ENCODE assay signal across 8 cellular contexts in genomic region chr2:16617282-16618266, GRCh38. TPM values are rescaled to one million over a fixed set of nuclear protein-coding genes. Genes with fewer than 3 reads are reported as not detected.
DNase-seq lines count a peak whose midpoint lies in the region; ATAC-seq, FAIRE-seq and TF ChIP-seq lines count a peak whose summit lies in the region.

No MANE protein-coding gene starts in this region.

- no peak for TF ChIP-seq POLR2A in GM12878 (IDR thresholded peaks at IDR 0.05; ENCODE audit: low read depth, low read length)

- CTCF ChIA-PET in GM12878 (lab: Yijun Ruan, JAX), result interaction anchor here (0.7 to 10.3 kb wide), 8 partner anchors 9 to 139 kb away, joined by 3 to 83 read pairs (median 4); no protein-coding TSS in a partner anchor

- no peaks in the 10 kb centered on the region for H3K4me1 ChIP-seq in GM12878 (ENCODE audit: control insufficient read depth, insufficient read depth, low read length)

- SMC1A ChIA-PET in GM12878 (lab: Charles Lee; ENCODE audit: uncharacterized antibody, unreplicated experiment), result interaction anchor here (0.6 to 7.7 kb wide), 15 partner anchors 10 to 139 kb away, joined by 3 to 56 read pairs (median 3); no protein-coding TSS in a partner anchor

- TF ChIP-seq EP300 in GM12878 (IDR thresholded peaks at IDR 0.05; ENCODE audit: borderline replicate concordance in 1 of 2, control insufficient read depth in 1 of 2, low read depth in 2 of 2, low read length in 2 of 2), result no peak

- H3K4me3 ChIP-seq in HL-60 (replicated peaks; ENCODE audit: insufficient read depth, low read length) (no peak overlapping the region), GM12878 (no peak overlapping the region)

- intact Hi-C loops in GM12878 (cut with micrococcal nuclease; ENCODE audit: unreplicated experiment), result loop anchor here (10.0 kb wide), 1 partner anchor 287 kb away; no protein-coding TSS in a partner anchor

- DNase-seq in HL-60 (ENCODE audit: low read depth in 1 of 2, low spot score in 1 of 2) (no peak), GM12878 (ENCODE audit: low read depth, low spot score) (no peak), left kidney (ENCODE audit: low read depth, low spot score) (peak; percentile 75), T-helper 2 cell (no peak)
- DNase-seq in NK-92 treated with Interleukin-12 subunit alpha and Interleukin-12 subunit beta, amount 100 ng/mL, for 24 hours (lab: John Stamatoyannopoulos, UW), result no peak

- no peak overlapping the region for H3K4me2 ChIP-seq in GM12878 (ENCODE audit: control insufficient read depth, insufficient read depth)

- no peak overlapping the region for H3K9ac ChIP-seq in GM12878 (ENCODE audit: control insufficient read depth, insufficient read depth, low read length)

- H3K79me2 ChIP-seq in GM12878 (ENCODE audit: control insufficient read depth, insufficient read depth, low read length), result no peaks in the 10 kb centered on the region

- TF ChIP-seq RAD21 in GM12878 (IDR thresholded peaks at IDR 0.05; ENCODE audit: insufficient read depth, low read depth, low read length), result peak; percentile 48

- no peaks in the 10 kb centered on the region for H3K9me3 ChIP-seq in GM12878 (replicated peaks; ENCODE audit: control insufficient read depth, insufficient read depth, low read length)

- H3K27me3 ChIP-seq in HL-60 (ENCODE audit: insufficient read depth, poor library complexity, severe bottlenecking) (no peaks in the 10 kb centered on the region), GM12878 (replicated peaks in 1 of 2; ENCODE audit: control insufficient read depth in 2 of 2, insufficient read depth in 2 of 2, low read length in 1 of 2) (peaks cover 0 to 3% of the 10 kb centered on the region in 2 experiments; a peak in 2 of 4 replicates)

- RAD21 ChIA-PET in GM12878 (lab: Charles Lee; ENCODE audit: unreplicated experiment), result interaction anchor here (0.9 to 2.4 kb wide), 3 partner anchors 36 to 139 kb away, joined by 3 to 8 read pairs (median 6); no protein-coding TSS in a partner anchor

- POLR2A ChIA-PET in GM12878 (lab: Charles Lee), result interaction anchor here (0.6 to 1.7 kb wide), 2 partner anchors 37 to 201 kb away, joined by 3 to 10 read pairs; no protein-coding TSS in a partner anchor

- 0 out of 4 replicates have a peak, but pooled peaks cover 0 to 3% of the 10 kb centered on the region in 2 experiments for H3K36me3 ChIP-seq in GM12878 (ENCODE audit: control insufficient read depth in 2 of 2, insufficient read depth in 2 of 2, low read length in 1 of 2)

- H3K27ac ChIP-seq in 22Rv1, result no peak overlapping the region
- no peak overlapping the region for H3K27ac ChIP-seq in HL-60 (replicated peaks)
- no peak overlapping the region for H3K27ac ChIP-seq in GM12878 (ENCODE audit: control insufficient read depth, insufficient read depth)

- in situ Hi-C loops in GM12878 (cut with MboI), result loop anchor here (10.0 kb wide), 1 partner anchor 973 kb away; no protein-coding TSS in a partner anchor

- no peak overlapping the region for H2AFZ ChIP-seq in GM12878 (ENCODE audit: control insufficient read depth, low read depth, low read length)

- TF ChIP-seq CTCF in 22Rv1 (IDR thresholded peaks at IDR 0.05) (peak; percentile 47), HL-60 (IDR thresholded peaks at IDR 0.05; ENCODE audit: insufficient read depth, low read length) (peak; percentile 18), GM12878 (IDR thresholded peaks at IDR 0.05 in 2 of 3, conservative IDR thresholded peaks at IDR 0.05 in 1 of 3; ENCODE audit: control insufficient read depth in 2 of 3, extremely low read depth in 1 of 3, insufficient read depth in 1 of 3, low read depth in 3 of 3, low read length in 3 of 3) (peak in 2 of 3 experiments; percentile 22 to 24; a peak in 3 of 6 replicates)

- WGBS in GM12878 (ENCODE audit: insufficient coverage, insufficient replicate concordance, low lambda C conversion rate, missing lambda C conversion rate), result 65% methylated on average over 7 of the region's 8 CpGs

- no peak for FAIRE-seq in GM12878 (lab: Jason Lieb, UNC)

- ATAC-seq in GM12878, result no peak
- ATAC-seq in GM19395 (IDR thresholded peaks at IDR 0.05; ENCODE audit: unreplicated experiment), result no peak
- no peak for ATAC-seq in GM21390 (IDR thresholded peaks at IDR 0.05; ENCODE audit: unreplicated experiment)

- no TSS peak for BruUV-seq in GM12878 (replicated peaks; lab: Mats Ljungman, UMichigan)

- H4K20me1 ChIP-seq in GM12878 (ENCODE audit: control insufficient read depth, insufficient read depth), result no peaks in the 10 kb centered on the region

TF ChIP-seq in GM12878, 131 proteins besides CTCF, POLR2A, EP300 and RAD21:
- TF ChIP-seq, protein P1, sequence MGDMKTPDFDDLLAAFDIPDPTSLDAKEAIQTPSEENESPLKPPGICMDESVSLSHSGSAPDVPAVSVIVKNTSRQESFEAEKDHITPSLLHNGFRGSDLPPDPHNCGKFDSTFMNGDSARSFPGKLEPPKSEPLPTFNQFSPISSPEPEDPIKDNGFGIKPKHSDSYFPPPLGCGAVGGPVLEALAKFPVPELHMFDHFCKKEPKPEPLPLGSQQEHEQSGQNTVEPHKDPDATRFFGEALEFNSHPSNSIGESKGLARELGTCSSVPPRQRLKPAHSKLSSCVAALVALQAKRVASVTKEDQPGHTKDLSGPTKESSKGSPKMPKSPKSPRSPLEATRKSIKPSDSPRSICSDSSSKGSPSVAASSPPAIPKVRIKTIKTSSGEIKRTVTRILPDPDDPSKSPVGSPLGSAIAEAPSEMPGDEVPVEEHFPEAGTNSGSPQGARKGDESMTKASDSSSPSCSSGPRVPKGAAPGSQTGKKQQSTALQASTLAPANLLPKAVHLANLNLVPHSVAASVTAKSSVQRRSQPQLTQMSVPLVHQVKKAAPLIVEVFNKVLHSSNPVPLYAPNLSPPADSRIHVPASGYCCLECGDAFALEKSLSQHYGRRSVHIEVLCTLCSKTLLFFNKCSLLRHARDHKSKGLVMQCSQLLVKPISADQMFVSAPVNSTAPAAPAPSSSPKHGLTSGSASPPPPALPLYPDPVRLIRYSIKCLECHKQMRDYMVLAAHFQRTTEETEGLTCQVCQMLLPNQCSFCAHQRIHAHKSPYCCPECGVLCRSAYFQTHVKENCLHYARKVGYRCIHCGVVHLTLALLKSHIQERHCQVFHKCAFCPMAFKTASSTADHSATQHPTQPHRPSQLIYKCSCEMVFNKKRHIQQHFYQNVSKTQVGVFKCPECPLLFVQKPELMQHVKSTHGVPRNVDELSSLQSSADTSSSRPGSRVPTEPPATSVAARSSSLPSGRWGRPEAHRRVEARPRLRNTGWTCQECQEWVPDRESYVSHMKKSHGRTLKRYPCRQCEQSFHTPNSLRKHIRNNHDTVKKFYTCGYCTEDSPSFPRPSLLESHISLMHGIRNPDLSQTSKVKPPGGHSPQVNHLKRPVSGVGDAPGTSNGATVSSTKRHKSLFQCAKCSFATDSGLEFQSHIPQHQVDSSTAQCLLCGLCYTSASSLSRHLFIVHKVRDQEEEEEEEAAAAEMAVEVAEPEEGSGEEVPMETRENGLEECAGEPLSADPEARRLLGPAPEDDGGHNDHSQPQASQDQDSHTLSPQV (IDR thresholded peaks at IDR 0.05), result no peak
- TF ChIP-seq SMC3 (IDR thresholded peaks at IDR 0.05; ENCODE audit: borderline replicate concordance, low read length), result peak; percentile 30; the same call in 1 of the 2 replicates

RNA-seq across cellular contexts. Expression of gene CYRIA, which starts 48.1 kb away (rescaled TPM):
- total RNA-seq in GM12878 (2013; cell fraction: nucleolus; rRNA removed), result 51.1 and 55.0 TPM in 2 replicates
- 3.0 and 4.2 TPM in 2 replicates for total RNA-seq in GM12878 (2014; rRNA removed)
- 5.8 and 6.9 TPM in 2 replicates for total RNA-seq in GM12878 (2014; rRNA removed; fragmentation: Illumina TruSeq; extraction: Trizol)
- 9.2 and 11.2 TPM in 2 replicates for total RNA-seq in GM12878 (2021)
- 0.73 TPM for polyA plus RNA-seq in GM12878 (2011; ENCODE audit: low read depth)
- polyA plus RNA-seq in GM12878 (2011; rRNA removed), result 11.9 and 13.0 TPM in 2 replicates
- polyA plus RNA-seq in GM12878 (2011; cell fraction: cytosol; rRNA removed), result 5.5 and 6.6 TPM in 2 replicates
- polyA plus RNA-seq in GM12878 (2011; cell fraction: nucleus; rRNA removed), result 12.6 and 15.4 TPM in 2 replicates
- polyA plus RNA-seq in GM12878 (2012), result 0.93 and 1.2 TPM in 2 replicates
- polyA plus RNA-seq in GM12878 (2014; fragmentation: Illumina TruSeq; extraction: Trizol), result 9.4 and 11.7 TPM in 2 replicates
- 1 to 10 TPM; 5.4 to 7.8 TPM for polyA plus RNA-seq in GM12878 (2014; fragmentation: Nextera tagmentation; extraction: Ambion mirVana)
- 4.8 and 6.0 TPM in 2 replicates for polyA plus RNA-seq in GM12878 (2014; rRNA removed)
- 10 to 100 TPM in 1 of 2 experiments, 1 to 10 TPM in 1; 9.6 to 13.1 TPM for polyA plus RNA-seq in GM12878 (2016; fragmentation: Nextera tagmentation; extraction: Ambion mirVana)
- 8.2 and 12.9 TPM in 2 replicates for polyA minus RNA-seq in GM12878 (2011; rRNA and poly(A)+ RNA removed)
- polyA minus RNA-seq in GM12878 (2011; cell fraction: cytosol; rRNA and poly(A)+ RNA removed), result 2.3 and 4.1 TPM in 2 replicates
- 10.4 and 11.1 TPM in 2 replicates for polyA minus RNA-seq in GM12878 (2011; cell fraction: nucleus; rRNA and poly(A)+ RNA removed)
